In the genomic region with DNA sequence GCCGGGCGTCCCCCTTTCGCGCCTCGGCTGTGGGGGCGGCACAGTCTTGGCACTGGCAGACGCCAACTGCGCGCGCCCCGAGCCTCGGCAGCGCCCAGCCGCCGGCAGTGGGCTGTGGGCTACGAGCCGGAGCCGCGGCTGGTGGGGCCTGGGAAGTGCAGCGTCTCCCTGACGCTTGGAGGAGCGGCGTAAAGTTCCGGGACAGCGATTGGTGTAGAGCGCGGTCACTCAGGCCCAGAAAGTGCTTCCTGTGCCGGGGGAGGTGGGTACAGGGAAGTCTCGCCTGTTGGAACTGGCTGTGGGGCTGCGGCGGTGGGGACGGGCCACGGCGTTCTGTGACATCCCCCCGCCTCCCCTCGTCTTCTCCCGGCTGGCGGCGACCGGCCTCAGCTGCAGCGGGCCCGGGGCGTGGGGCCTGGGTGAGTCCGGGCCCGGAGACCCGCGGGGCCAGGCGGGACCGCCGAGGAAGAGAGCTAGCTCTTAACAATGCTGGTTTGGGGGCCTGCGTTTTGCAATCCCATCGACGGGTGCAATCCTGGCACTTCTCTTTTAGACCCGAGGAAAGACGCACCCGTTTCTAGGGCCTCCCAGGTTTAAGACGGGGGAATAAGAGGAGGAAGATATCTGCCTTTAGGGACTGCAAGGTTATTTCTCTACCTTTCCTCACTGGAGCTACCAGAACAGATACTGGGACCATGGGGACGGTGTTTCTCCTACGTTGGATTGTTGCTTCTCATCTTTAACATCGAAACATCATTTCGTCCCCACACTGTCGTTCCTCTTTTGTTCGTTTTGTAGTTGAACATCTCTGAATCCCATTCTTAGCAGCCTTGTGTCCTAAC, we compare ENCODE assay signal across 1 cellular context.
A peak's percentile ranks its signal among the peaks of the same experiment; 100 is the strongest.
TF ChIP-seq lines count a peak whose summit lies in the region.

RWDD4 (minus strand) TSS at position 157 of the 842 bp plus-strand sequence. CDS start 233 bp downstream, outside the sequence.
TRAPPC11 (plus strand) TSS at position 265 of the 842 bp plus-strand sequence. CDS start 4,575 bp downstream, outside the sequence.

TF ChIP-seq in K562, 482 proteins besides CTCF, POLR2A, EP300 and RAD21 (continued from another document and continues in another):
- no peak for TF ChIP-seq YBX1 (IDR thresholded peaks at IDR 0.05)
- peak; percentile 74 for TF ChIP-seq SP2 (IDR thresholded peaks at IDR 0.05; ENCODE audit: extremely low read depth, low read depth, low read length, poor library complexity, severe bottlenecking)
- TF ChIP-seq MECOM (CRISPR knock-in tag; IDR thresholded peaks at IDR 0.05) = no peak
- TF ChIP-seq, protein P1, sequence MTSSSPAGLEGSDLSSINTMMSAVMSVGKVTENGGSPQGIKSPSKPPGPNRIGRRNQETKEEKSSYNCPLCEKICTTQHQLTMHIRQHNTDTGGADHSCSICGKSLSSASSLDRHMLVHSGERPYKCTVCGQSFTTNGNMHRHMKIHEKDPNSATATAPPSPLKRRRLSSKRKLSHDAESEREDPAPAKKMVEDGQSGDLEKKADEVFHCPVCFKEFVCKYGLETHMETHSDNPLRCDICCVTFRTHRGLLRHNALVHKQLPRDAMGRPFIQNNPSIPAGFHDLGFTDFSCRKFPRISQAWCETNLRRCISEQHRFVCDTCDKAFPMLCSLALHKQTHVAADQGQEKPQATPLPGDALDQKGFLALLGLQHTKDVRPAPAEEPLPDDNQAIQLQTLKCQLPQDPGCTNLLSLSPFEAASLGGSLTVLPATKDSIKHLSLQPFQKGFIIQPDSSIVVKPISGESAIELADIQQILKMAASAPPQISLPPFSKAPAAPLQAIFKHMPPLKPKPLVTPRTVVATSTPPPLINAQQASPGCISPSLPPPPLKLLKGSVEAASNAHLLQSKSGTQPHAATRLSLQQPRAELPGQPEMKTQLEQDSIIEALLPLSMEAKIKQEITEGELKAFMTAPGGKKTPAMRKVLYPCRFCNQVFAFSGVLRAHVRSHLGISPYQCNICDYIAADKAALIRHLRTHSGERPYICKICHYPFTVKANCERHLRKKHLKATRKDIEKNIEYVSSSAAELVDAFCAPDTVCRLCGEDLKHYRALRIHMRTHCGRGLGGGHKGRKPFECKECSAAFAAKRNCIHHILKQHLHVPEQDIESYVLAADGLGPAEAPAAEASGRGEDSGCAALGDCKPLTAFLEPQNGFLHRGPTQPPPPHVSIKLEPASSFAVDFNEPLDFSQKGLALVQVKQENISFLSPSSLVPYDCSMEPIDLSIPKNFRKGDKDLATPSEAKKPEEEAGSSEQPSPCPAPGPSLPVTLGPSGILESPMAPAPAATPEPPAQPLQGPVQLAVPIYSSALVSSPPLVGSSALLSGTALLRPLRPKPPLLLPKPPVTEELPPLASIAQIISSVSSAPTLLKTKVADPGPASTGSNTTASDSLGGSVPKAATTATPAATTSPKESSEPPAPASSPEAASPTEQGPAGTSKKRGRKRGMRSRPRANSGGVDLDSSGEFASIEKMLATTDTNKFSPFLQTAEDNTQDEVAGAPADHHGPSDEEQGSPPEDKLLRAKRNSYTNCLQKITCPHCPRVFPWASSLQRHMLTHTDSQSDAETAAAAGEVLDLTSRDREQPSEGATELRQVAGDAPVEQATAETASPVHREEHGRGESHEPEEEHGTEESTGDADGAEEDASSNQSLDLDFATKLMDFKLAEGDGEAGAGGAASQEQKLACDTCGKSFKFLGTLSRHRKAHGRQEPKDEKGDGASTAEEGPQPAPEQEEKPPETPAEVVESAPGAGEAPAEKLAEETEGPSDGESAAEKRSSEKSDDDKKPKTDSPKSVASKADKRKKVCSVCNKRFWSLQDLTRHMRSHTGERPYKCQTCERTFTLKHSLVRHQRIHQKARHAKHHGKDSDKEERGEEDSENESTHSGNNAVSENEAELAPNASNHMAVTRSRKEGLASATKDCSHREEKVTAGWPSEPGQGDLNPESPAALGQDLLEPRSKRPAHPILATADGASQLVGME (CRISPR knock-in tag; IDR thresholded peaks at IDR 0.05) = no peak
- TF ChIP-seq C11orf30 (IDR thresholded peaks at IDR 0.05; ENCODE audit: low read depth) = no peak; the same call in 1 of the 2 replicates
- TF ChIP-seq NEUROD1 (IDR thresholded peaks at IDR 0.05; ENCODE audit: borderline replicate concordance, low read depth, low read length, partially characterized antibody) = peak; percentile 25
- TF ChIP-seq HMGXB4 (CRISPR knock-in tag; IDR thresholded peaks at IDR 0.05) = 0 out of 2 replicates have a peak, but pooled peaks have one; percentile 29
- TF ChIP-seq PHB (CRISPR knock-in tag; IDR thresholded peaks at IDR 0.05) = 0 out of 2 replicates have a peak, but pooled peaks have one; percentile 23
- no peak for TF ChIP-seq KHSRP (IDR thresholded peaks at IDR 0.05)
- TF ChIP-seq SPI1 (IDR thresholded peaks at IDR 0.05; ENCODE audit: borderline replicate concordance, low read depth, low read length) = peak; percentile 49; the same call in 1 of the 2 replicates
- no peak for TF ChIP-seq MEF2D (tag; conservative IDR thresholded peaks at IDR 0.05; ENCODE audit: low read depth)
- TF ChIP-seq TCF3 (CRISPR knock-in tag; IDR thresholded peaks at IDR 0.05) = no peak
- peak in 1 of 2 experiments; percentile 53; a peak in 1 of 4 replicates for TF ChIP-seq KDM4B (IDR thresholded peaks at IDR 0.05; ENCODE audit: borderline replicate concordance in 2 of 2, low read depth in 1 of 2)
- TF ChIP-seq ATF1 (CRISPR knock-in tag; IDR thresholded peaks at IDR 0.05) = no peak
- TF ChIP-seq ATF1 (tag; IDR thresholded peaks at IDR 0.05) = peak; percentile 89
- TF ChIP-seq, protein P2, sequence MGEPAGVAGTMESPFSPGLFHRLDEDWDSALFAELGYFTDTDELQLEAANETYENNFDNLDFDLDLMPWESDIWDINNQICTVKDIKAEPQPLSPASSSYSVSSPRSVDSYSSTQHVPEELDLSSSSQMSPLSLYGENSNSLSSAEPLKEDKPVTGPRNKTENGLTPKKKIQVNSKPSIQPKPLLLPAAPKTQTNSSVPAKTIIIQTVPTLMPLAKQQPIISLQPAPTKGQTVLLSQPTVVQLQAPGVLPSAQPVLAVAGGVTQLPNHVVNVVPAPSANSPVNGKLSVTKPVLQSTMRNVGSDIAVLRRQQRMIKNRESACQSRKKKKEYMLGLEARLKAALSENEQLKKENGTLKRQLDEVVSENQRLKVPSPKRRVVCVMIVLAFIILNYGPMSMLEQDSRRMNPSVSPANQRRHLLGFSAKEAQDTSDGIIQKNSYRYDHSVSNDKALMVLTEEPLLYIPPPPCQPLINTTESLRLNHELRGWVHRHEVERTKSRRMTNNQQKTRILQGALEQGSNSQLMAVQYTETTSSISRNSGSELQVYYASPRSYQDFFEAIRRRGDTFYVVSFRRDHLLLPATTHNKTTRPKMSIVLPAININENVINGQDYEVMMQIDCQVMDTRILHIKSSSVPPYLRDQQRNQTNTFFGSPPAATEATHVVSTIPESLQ (CRISPR knock-in tag; IDR thresholded peaks at IDR 0.05) = no peak
- TF ChIP-seq OTX1 (CRISPR knock-in tag; IDR thresholded peaks at IDR 0.05) = 0 out of 2 replicates have a peak, but pooled peaks have one; percentile 3
- TF ChIP-seq MTF1 (CRISPR knock-in tag; IDR thresholded peaks at IDR 0.05; ENCODE audit: borderline replicate concordance) = no peak
- no peak for TF ChIP-seq ERF (CRISPR knock-in tag; IDR thresholded peaks at IDR 0.05)
- TF ChIP-seq MEF2A (IDR thresholded peaks at IDR 0.05; ENCODE audit: control insufficient read depth, low read depth, low read length) = no peak
- TF ChIP-seq, protein P3, sequence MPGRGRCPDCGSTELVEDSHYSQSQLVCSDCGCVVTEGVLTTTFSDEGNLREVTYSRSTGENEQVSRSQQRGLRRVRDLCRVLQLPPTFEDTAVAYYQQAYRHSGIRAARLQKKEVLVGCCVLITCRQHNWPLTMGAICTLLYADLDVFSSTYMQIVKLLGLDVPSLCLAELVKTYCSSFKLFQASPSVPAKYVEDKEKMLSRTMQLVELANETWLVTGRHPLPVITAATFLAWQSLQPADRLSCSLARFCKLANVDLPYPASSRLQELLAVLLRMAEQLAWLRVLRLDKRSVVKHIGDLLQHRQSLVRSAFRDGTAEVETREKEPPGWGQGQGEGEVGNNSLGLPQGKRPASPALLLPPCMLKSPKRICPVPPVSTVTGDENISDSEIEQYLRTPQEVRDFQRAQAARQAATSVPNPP (IDR thresholded peaks at IDR 0.05; ENCODE audit: borderline replicate concordance, insufficient read depth, insufficient read length) = no peak
- TF ChIP-seq ZNF551 (CRISPR knock-in tag; IDR thresholded peaks at IDR 0.05) = no peak
- peak; percentile 53 for TF ChIP-seq RBM25 (IDR thresholded peaks at IDR 0.05; ENCODE audit: low read depth, low read length, severe bottlenecking)
- TF ChIP-seq TAF9B (IDR thresholded peaks at IDR 0.05; ENCODE audit: partially characterized antibody) = peak; percentile 33
- peak; percentile 58 for TF ChIP-seq HMGN3 (IDR thresholded peaks at IDR 0.05; ENCODE audit: borderline replicate concordance, extremely low read depth, insufficient read length, low read depth, low read length)
- TF ChIP-seq BCOR (IDR thresholded peaks at IDR 0.05) = no peak
- TF ChIP-seq, protein P4, sequence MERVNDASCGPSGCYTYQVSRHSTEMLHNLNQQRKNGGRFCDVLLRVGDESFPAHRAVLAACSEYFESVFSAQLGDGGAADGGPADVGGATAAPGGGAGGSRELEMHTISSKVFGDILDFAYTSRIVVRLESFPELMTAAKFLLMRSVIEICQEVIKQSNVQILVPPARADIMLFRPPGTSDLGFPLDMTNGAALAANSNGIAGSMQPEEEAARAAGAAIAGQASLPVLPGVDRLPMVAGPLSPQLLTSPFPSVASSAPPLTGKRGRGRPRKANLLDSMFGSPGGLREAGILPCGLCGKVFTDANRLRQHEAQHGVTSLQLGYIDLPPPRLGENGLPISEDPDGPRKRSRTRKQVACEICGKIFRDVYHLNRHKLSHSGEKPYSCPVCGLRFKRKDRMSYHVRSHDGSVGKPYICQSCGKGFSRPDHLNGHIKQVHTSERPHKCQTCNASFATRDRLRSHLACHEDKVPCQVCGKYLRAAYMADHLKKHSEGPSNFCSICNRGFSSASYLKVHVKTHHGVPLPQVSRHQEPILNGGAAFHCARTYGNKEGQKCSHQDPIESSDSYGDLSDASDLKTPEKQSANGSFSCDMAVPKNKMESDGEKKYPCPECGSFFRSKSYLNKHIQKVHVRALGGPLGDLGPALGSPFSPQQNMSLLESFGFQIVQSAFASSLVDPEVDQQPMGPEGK (CRISPR knock-in tag; IDR thresholded peaks at IDR 0.05; ENCODE audit: borderline replicate concordance) = no peak
- peak; percentile 84 for TF ChIP-seq CREM (IDR thresholded peaks at IDR 0.05; ENCODE audit: low read depth)
- TF ChIP-seq, protein P5, sequence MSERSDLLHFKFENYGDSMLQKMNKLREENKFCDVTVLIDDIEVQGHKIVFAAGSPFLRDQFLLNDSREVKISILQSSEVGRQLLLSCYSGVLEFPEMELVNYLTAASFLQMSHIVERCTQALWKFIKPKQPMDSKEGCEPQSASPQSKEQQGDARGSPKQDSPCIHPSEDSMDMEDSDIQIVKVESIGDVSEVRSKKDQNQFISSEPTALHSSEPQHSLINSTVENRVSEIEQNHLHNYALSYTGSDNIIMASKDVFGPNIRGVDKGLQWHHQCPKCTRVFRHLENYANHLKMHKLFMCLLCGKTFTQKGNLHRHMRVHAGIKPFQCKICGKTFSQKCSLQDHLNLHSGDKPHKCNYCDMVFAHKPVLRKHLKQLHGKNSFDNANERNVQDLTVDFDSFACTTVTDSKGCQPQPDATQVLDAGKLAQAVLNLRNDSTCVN (CRISPR knock-in tag; IDR thresholded peaks at IDR 0.05) = no peak
- no peak for TF ChIP-seq ZNF436 (CRISPR knock-in tag; IDR thresholded peaks at IDR 0.05)
- peak; percentile 89 for TF ChIP-seq RBBP5 (IDR thresholded peaks at IDR 0.05; ENCODE audit: borderline replicate concordance, insufficient read depth, low read length, poor library complexity, severe bottlenecking)
- TF ChIP-seq SRSF7 (optimal IDR thresholded peaks at IDR 0.05; ENCODE audit: low read depth, low read length) = no peak
- TF ChIP-seq ZNF609 (CRISPR knock-in tag; IDR thresholded peaks at IDR 0.05; ENCODE audit: borderline replicate concordance) = no peak
- TF ChIP-seq ZSCAN29 (IDR thresholded peaks at IDR 0.05) = no peak
- TF ChIP-seq ATF7 (IDR thresholded peaks at IDR 0.05) = peak; percentile 65; the same call in 1 of the 2 replicates
